ENCODE assay signal across 13 cellular contexts in genomic region chr16:29663829-29664132, GRCh38. TPM values are rescaled to one million over a fixed set of nuclear protein-coding genes. Genes with fewer than 3 reads are reported as not detected.
DNase-seq lines count a peak whose midpoint lies in the region; ATAC-seq, FAIRE-seq and TF ChIP-seq lines count a peak whose summit lies in the region.
"Had no signal": no experiment of that assay in that cellular context is flagged by ENCODE, and none has a peak within 500 bp of the region (broad histone marks: within the 10 kb centered on the region; RNA-seq: fewer than 3 reads in every experiment).

No MANE protein-coding gene starts in this region.

- no peaks in the 10 kb centered on the region for H3F3A ChIP-seq in PC-3 (ENCODE audit: low read length, unreplicated experiment)

- H3K27me3 ChIP-seq in BLaER1 treated with 17β-estradiol and CSF1 and Interleukin-3, amounts not matched to agents 10 nM and 100 nM: no peaks in the 10 kb centered on the region
- no peaks in the 10 kb centered on the region for H3K27me3 ChIP-seq in naive thymus-derived CD4-positive, alpha-beta T cell (ENCODE audit: control insufficient read depth in 2 of 2, insufficient read depth in 2 of 2, low read length in 2 of 2)
- no peaks in the 10 kb centered on the region for H3K27me3 ChIP-seq in PC-3 (ENCODE audit: low read length)

- CTCF ChIA-PET in naive thymus-derived CD4-positive, alpha-beta T cell (lab: Charles Lee): interaction anchor here (0.7 kb wide), 1 partner anchor 27 kb away, joined by 4 read pairs; no protein-coding TSS in a partner anchor
- CTCF ChIA-PET in PC-3 (lab: Charles Lee): no interaction called here

- peak overlapping the region; percentile 81 to 93 (median 86) for H3K9ac ChIP-seq in BLaER1 treated with 17β-estradiol and CSF1 and Interleukin-3, amounts not matched to agents 10 nM and 100 nM
- H3K9ac ChIP-seq in PC-3 (ENCODE audit: low read length): no peak overlapping the region

- peak; percentile 38 for FAIRE-seq in GM12892 (lab: Jason Lieb, UNC)
- FAIRE-seq: kidney had no signal

- H3K4me1 Mint-ChIP-seq in activated T-helper 17 cell treated with anti-CD3 and anti-CD28 coated beads, Interleukin-2, amount 50 U/mL, for 72 hours: peaks cover 28% of the 10 kb centered on the region
- H3K4me1 Mint-ChIP-seq in naive thymus-derived CD4-positive, alpha-beta T cell: peaks cover 39 to 76% (median 57%) of the 10 kb centered on the region in 7 donors
- H3K4me1 Mint-ChIP-seq in endothelial cell (ENCODE audit: unreplicated experiment): peaks cover 18% of the 10 kb centered on the region

- H3K9me3 Mint-ChIP-seq in activated T-helper 17 cell treated with anti-CD3 and anti-CD28 coated beads, Interleukin-2, amount 50 U/mL, for 72 hours: no peaks in the 10 kb centered on the region
- peaks cover 0 to 5% (median 0%) of the 10 kb centered on the region in 11 donors for H3K9me3 Mint-ChIP-seq in naive thymus-derived CD4-positive, alpha-beta T cell
- H3K9me3 Mint-ChIP-seq in endothelial cell (ENCODE audit: unreplicated experiment): no peaks in the 10 kb centered on the region

- ATAC-seq in activated T-helper 17 cell treated with anti-CD3 and anti-CD28 coated beads, Interleukin-2, amount 50 U/mL, for 72 hours (replicated peaks): peak; percentile 32
- no peak for ATAC-seq in naive thymus-derived CD4-positive, alpha-beta T cell
- no peak for ATAC-seq in PC-3
- no peak for ATAC-seq in HG03097 (IDR thresholded peaks at IDR 0.05; ENCODE audit: low FRiP score, unreplicated experiment)

- H3K9me2 ChIP-seq in PC-3 (replicated peaks; ENCODE audit: low read length): no peaks in the 10 kb centered on the region

- H3K4me3 Mint-ChIP-seq in activated T-helper 17 cell treated with anti-CD3 and anti-CD28 coated beads, Interleukin-2, amount 50 U/mL, for 72 hours: peak overlapping the region; percentile 100
- H3K4me3 Mint-ChIP-seq in naive thymus-derived CD4-positive, alpha-beta T cell: peak overlapping the region; percentile 91 to 99 (median 98)
- H3K4me3 Mint-ChIP-seq in endothelial cell (ENCODE audit: unreplicated experiment): no peak overlapping the region
- H3K4me3 Mint-ChIP-seq: brain had no signal

- peak overlapping the region; percentile 76 to 96 (median 91) for H3K27ac ChIP-seq in BLaER1 treated with 17β-estradiol and CSF1 and Interleukin-3, amounts not matched to agents 10 nM and 100 nM
- peak overlapping the region; percentile 94 for H3K27ac ChIP-seq in naive thymus-derived CD4-positive, alpha-beta T cell (ENCODE audit: low read depth, low read length)
- no peak overlapping the region for H3K27ac ChIP-seq in PC-3 (ENCODE audit: low read length)
- H3K27ac ChIP-seq: prostate gland had no signal

- no peaks in the 10 kb centered on the region for H3K79me2 ChIP-seq in PC-3 (ENCODE audit: low read length)

- peaks cover 0 to 37% (median 15%) of the 10 kb centered on the region in 11 experiments; a peak in 15 of 22 replicates for H3K36me3 ChIP-seq in BLaER1 treated with 17β-estradiol and CSF1 and Interleukin-3, amounts not matched to agents 10 nM and 100 nM
- H3K36me3 ChIP-seq in naive thymus-derived CD4-positive, alpha-beta T cell (ENCODE audit: control insufficient read depth in 2 of 3, insufficient read depth in 3 of 3, low read length in 3 of 3): peaks cover 0 to 6% (median 0%) of the 10 kb centered on the region in 3 experiments
- no peaks in the 10 kb centered on the region for H3K36me3 ChIP-seq in PC-3 (ENCODE audit: low read depth, low read length)
- H3K36me3 ChIP-seq: prostate gland had no signal

- H2AFZ ChIP-seq in PC-3 (ENCODE audit: low read length): no peak overlapping the region

- H3K36me3 Mint-ChIP-seq in activated T-helper 17 cell treated with anti-CD3 and anti-CD28 coated beads, Interleukin-2, amount 50 U/mL, for 72 hours (ENCODE audit: low read depth): peaks cover 57% of the 10 kb centered on the region
- H3K36me3 Mint-ChIP-seq in naive thymus-derived CD4-positive, alpha-beta T cell: peaks cover 0 to 47% (median 10%) of the 10 kb centered on the region in 5 donors
- no peaks in the 10 kb centered on the region for H3K36me3 Mint-ChIP-seq in endothelial cell (ENCODE audit: low read depth, unreplicated experiment)
- H3K36me3 Mint-ChIP-seq: brain had no signal

- peak overlapping the region; percentile 96 to 100 (median 99) for H3K4me2 ChIP-seq in BLaER1 treated with 17β-estradiol and CSF1 and Interleukin-3, amounts not matched to agents 10 nM and 100 nM
- no peak overlapping the region for H3K4me2 ChIP-seq in PC-3 (ENCODE audit: low read length)

- POLR2A ChIA-PET in naive thymus-derived CD4-positive, alpha-beta T cell (lab: Charles Lee): interaction anchor here (0.6 to 1.8 kb wide), 5 partner anchors 13 to 37 kb away, joined by 3 to 13 read pairs (median 4); no protein-coding TSS in a partner anchor
- POLR2A ChIA-PET in PC-3 (lab: Charles Lee; ENCODE audit: unreplicated experiment): no interaction called here

- no TSS peak for BruUV-seq in PC-3 (replicated peaks; lab: Mats Ljungman, UMichigan)

- H3K27me3 Mint-ChIP-seq in activated T-helper 17 cell treated with anti-CD3 and anti-CD28 coated beads, Interleukin-2, amount 50 U/mL, for 72 hours: no peaks in the 10 kb centered on the region
- no peaks in the 10 kb centered on the region for H3K27me3 Mint-ChIP-seq in naive thymus-derived CD4-positive, alpha-beta T cell
- peaks cover 5% of the 10 kb centered on the region for H3K27me3 Mint-ChIP-seq in endothelial cell (ENCODE audit: unreplicated experiment)

- H3K9me3 ChIP-seq in BLaER1 treated with 17β-estradiol and CSF1 and Interleukin-3, amounts not matched to agents 10 nM and 100 nM (replicated peaks in 1 of 11): no peaks in the 10 kb centered on the region
- H3K9me3 ChIP-seq in naive thymus-derived CD4-positive, alpha-beta T cell (ENCODE audit: control insufficient read depth in 2 of 3, low read length in 3 of 3): no peaks in the 10 kb centered on the region
- H3K9me3 ChIP-seq in PC-3 (ENCODE audit: low read length): no peaks in the 10 kb centered on the region
- H3K9me3 ChIP-seq: prostate gland had no signal

- peak overlapping the region; percentile 65 to 92 (median 87) for H3K4me3 ChIP-seq in BLaER1 treated with 17β-estradiol and CSF1 and Interleukin-3, amounts not matched to agents 10 nM and 100 nM
- peak overlapping the region; percentile 95 for H3K4me3 ChIP-seq in naive thymus-derived CD4-positive, alpha-beta T cell (ENCODE audit: low read length)
- no peak overlapping the region for H3K4me3 ChIP-seq in PC-3 (ENCODE audit: low read length)

- peak overlapping the region; percentile 98 for H3K27ac Mint-ChIP-seq in activated T-helper 17 cell treated with anti-CD3 and anti-CD28 coated beads, Interleukin-2, amount 50 U/mL, for 72 hours
- H3K27ac Mint-ChIP-seq in naive thymus-derived CD4-positive, alpha-beta T cell: peak overlapping the region; percentile 90 to 99 (median 98)
- no peak overlapping the region for H3K27ac Mint-ChIP-seq in endothelial cell (ENCODE audit: unreplicated experiment)

- H3K4me1 ChIP-seq in BLaER1 treated with 17β-estradiol and CSF1 and Interleukin-3, amounts not matched to agents 10 nM and 100 nM: peaks cover 65 to 96% (median 76%) of the 10 kb centered on the region in 10 experiments
- peaks cover 36 to 45% of the 10 kb centered on the region in 2 donors for H3K4me1 ChIP-seq in naive thymus-derived CD4-positive, alpha-beta T cell (ENCODE audit: control insufficient read depth in 2 of 2, insufficient read depth in 2 of 2, low read length in 2 of 2)
- no peaks in the 10 kb centered on the region for H3K4me1 ChIP-seq in PC-3 (ENCODE audit: insufficient read depth, low read length)
- H3K4me1 ChIP-seq: prostate gland had no signal

- TF ChIP-seq POLR2A in GM12892 (IDR thresholded peaks at IDR 0.05; ENCODE audit: low read depth, low read length): no peak

- H4K20me1 ChIP-seq in BLaER1 treated with 17β-estradiol and CSF1 and Interleukin-3, amounts not matched to agents 10 nM and 100 nM: peaks cover 22 to 56% (median 45%) of the 10 kb centered on the region in 11 experiments; a peak in 18 of 22 replicates
- H4K20me1 ChIP-seq in PC-3 (ENCODE audit: low read length): no peaks in the 10 kb centered on the region

- DNase-seq in GM12892 (ENCODE audit: insufficient read length) (no peak), NCI-H1092 treated with DMSO at 0.1 percent for 48 hours (lab: John Stamatoyannopoulos, UW) (no peak), endothelial cell (ENCODE audit: low spot score) (no peak), PC-3 (no peak)
- peak in 5 of 9 donors; percentile 26 to 47 (median 41) for DNase-seq in naive thymus-derived CD4-positive, alpha-beta T cell
- DNase-seq: SHP77 had no signal

- intact Hi-C loops in naive thymus-derived CD4-positive, alpha-beta T cell (cut with micrococcal nuclease): loop anchor here (1.0 to 2.0 kb wide), 4 partner anchors 13 to 69 kb away; no protein-coding TSS in a partner anchor
- intact Hi-C loops in PC-3 (cut with micrococcal nuclease): no loop called here

- TF ChIP-seq CTCF in endothelial cell (IDR thresholded peaks at IDR 0.05; ENCODE audit: unreplicated experiment): no peak
- no peak for TF ChIP-seq CTCF in PC-3 (conservative IDR thresholded peaks at IDR 0.05; ENCODE audit: low read depth, low read length)

RNA-seq across cellular contexts. Expression of gene SPN, which starts 0.7 kb away (rescaled TPM):
- 58.5 TPM for polyA plus RNA-seq in GM12892 (2012; ENCODE audit: missing spikeins)
- 100 to 1,000 TPM; 137 to 173 TPM for total RNA-seq in activated T-helper 17 cell treated with anti-CD3 and anti-CD28 coated beads, Interleukin-2, amount 50 U/mL, for 72 hours
- total RNA-seq in naive thymus-derived CD4-positive, alpha-beta T cell: 100 to 1,000 TPM in 4 of 5 experiments, 10 to 100 TPM in 1; 79.5 to 333 (median 124) TPM
- polyA plus RNA-seq in naive thymus-derived CD4-positive, alpha-beta T cell: 100 to 1,000 TPM in 1 of 2 donors, 10 to 100 TPM in 1; 96.0 to 183 TPM
- total RNA-seq in endothelial cell (ENCODE audit: unreplicated experiment): 1.5 TPM
- total RNA-seq in PC-3 (2014; rRNA removed): not detected in 2 replicates
- polyA plus RNA-seq: BJ had no signal

RNA-seq across cellular contexts. Expression of gene QPRT, which starts 15.2 kb away (rescaled TPM):
- 23.7 TPM for polyA plus RNA-seq in GM12892 (2012; ENCODE audit: missing spikeins)
- total RNA-seq in activated T-helper 17 cell treated with anti-CD3 and anti-CD28 coated beads, Interleukin-2, amount 50 U/mL, for 72 hours: 1 to 10 TPM; 3.2 to 4.3 TPM
- 1 to 10 TPM in 3 of 5 experiments, under 1 TPM in 2; 0.57 to 6.5 (median 1.4) TPM for total RNA-seq in naive thymus-derived CD4-positive, alpha-beta T cell
- under 1 TPM; 0.54 to 0.66 TPM for polyA plus RNA-seq in naive thymus-derived CD4-positive, alpha-beta T cell
- total RNA-seq in endothelial cell (ENCODE audit: unreplicated experiment) (30.4 TPM), PC-3 (2014; rRNA removed) (0.22 and 1.3 TPM in 2 replicates)

Comparison
In these comparisons a context has a peak if more than half of its experiments do, and no peak if none do; other contexts are left out.
1. DNase-seq: peak in naive thymus-derived CD4-positive, alpha-beta T cell (5 of 9); none in GM12892 (single experiment), NCI-H1092 treated with DMSO at 0.1 percent for 48 hours (single experiment), endothelial cell (single experiment) and PC-3 (single experiment).
2. RNA of gene SPN, which starts 0.7 kb away (total RNA-seq): 137 to 173 TPM in activated T-helper 17 cell treated with anti-CD3 and anti-CD28 coated beads, Interleukin-2, amount 50 U/mL, for 72 hours and 79.5 to 333 TPM in naive thymus-derived CD4-positive, alpha-beta T cell; 1.5 TPM in endothelial cell (single experiment) and not detected in PC-3; every median in the first group is over 10 times any median in the second.